ENCODE assay signal across 1 cellular context in the genomic region with DNA sequence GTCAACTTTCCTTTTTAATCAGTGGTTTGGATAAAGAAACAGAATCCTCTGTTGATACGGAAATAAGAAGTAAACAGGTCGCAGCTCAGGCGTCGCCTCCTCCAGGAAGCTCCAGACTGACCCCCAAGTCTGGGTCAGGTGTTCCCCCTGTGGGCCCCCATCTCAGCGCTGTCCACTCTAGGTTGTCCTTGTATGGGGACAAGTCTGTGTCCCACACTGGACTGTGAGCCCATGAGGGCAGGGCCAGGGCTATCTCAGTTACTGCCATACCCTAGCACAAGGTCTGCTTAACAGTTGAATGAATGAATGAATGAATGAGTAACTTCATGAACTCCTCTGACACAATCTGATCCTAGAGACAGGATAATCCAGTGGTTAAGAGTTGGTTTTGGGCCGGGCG.
TF ChIP-seq lines count a peak whose summit lies in the region.

No MANE protein-coding gene starts in this region.

TF ChIP-seq in HepG2, 621 proteins besides CTCF, POLR2A, EP300 and RAD21 (continued from another document):
- TF ChIP-seq ZNF687 (CRISPR knock-in tag; IDR thresholded peaks at IDR 0.05) (peak; percentile 44), DNMT3B (CRISPR knock-in tag; conservative IDR thresholded peaks at IDR 0.05) (no peak), ZNF430 (CRISPR knock-in tag; IDR thresholded peaks at IDR 0.05) (no peak), NR2F1 (CRISPR knock-in tag; IDR thresholded peaks at IDR 0.05) (no peak), PRDM4 (CRISPR knock-in tag; IDR thresholded peaks at IDR 0.05; ENCODE audit: borderline replicate concordance) (no peak)
